Comparison of ENCODE assay signal across 8 cellular contexts in genomic region chr2:26345554-26346453, GRCh38. TPM values are rescaled to one million over a fixed set of nuclear protein-coding genes. Genes with fewer than 3 reads are reported as not detected.
A peak's percentile ranks its signal among the peaks of the same experiment; 100 is the strongest.
DNase-seq lines count a peak whose midpoint lies in the region; ATAC-seq and TF ChIP-seq lines count a peak whose summit lies in the region.

SELENOI (plus strand) TSS chr2:26346143; CDS start chr2:26346233, 90 bp downstream.

- intact Hi-C loops in activated CD4-positive, alpha-beta T cell treated with anti-CD3 and anti-CD28 coated beads, Interleukin-2, amount 10 ng/mL, durations not matched to agents 24 days and 14 days (cut with micrococcal nuclease), result loop anchor here (1.0 to 10.0 kb wide), 5 partner anchors 9 to 469 kb away; partner anchors contain the start of genes ASXL2, HADHA and HADHB

- ATAC-seq in GM19324 (IDR thresholded peaks at IDR 0.05; ENCODE audit: low FRiP score, unreplicated experiment) (peak; percentile 98), HG03469 (IDR thresholded peaks at IDR 0.05; ENCODE audit: unreplicated experiment) (peak; percentile 82)

- H3K4me3 ChIP-seq in BJ (ENCODE audit: low read depth, low read length) (peak within 1 kb of the TSS; percentile 84), coronary artery (peak within 1 kb of the TSS; percentile 98)

- no peaks in the 10 kb centered on the region for H3K36me3 ChIP-seq in BJ (ENCODE audit: control insufficient read depth, insufficient read depth, low read length)

- peak within 1 kb of the TSS; percentile 87 to 96 for H3K27ac ChIP-seq in coronary artery
- peak within 1 kb of the TSS; percentile 88 for H3K27ac ChIP-seq in layer of hippocampus (ENCODE audit: low read depth, low read length)

- H3K9me3 Mint-ChIP-seq in activated CD4-positive, alpha-beta T cell treated with anti-CD3 and anti-CD28 coated beads, Interleukin-2, amount 10 ng/mL, durations not matched to agents 24 days and 14 days, result no peaks in the 10 kb centered on the region

- DNase-seq in BJ (ENCODE audit: low read depth), result peak; percentile 93
- DNase-seq in NCI-H526 treated with DMSO at 0.1 percent for 48 hours (lab: John Stamatoyannopoulos, UW), result peak; percentile 97
- DNase-seq in activated CD4-positive, alpha-beta T cell treated with anti-CD3 and anti-CD28 coated beads, Interleukin-2, amount 10 ng/mL, durations not matched to agents 24 days and 14 days, result peak; percentile 100
- peak; percentile 99 for DNase-seq in coronary artery (ENCODE audit: low spot score)
- DNase-seq in stimulated activated CD4-positive, alpha-beta T cell treated with anti-CD3 and anti-CD28 coated beads, Interleukin-1b, Interleukin-23, amount 100 ng/mL, for 4 hours (ENCODE audit: low read depth in 2 of 2), result peak; percentile 98 to 100

- peaks cover 10% of the 10 kb centered on the region for H3K36me3 Mint-ChIP-seq in activated CD4-positive, alpha-beta T cell treated with anti-CD3 and anti-CD28 coated beads, Interleukin-2, amount 10 ng/mL, durations not matched to agents 24 days and 14 days (ENCODE audit: low read depth)

- H3K27ac Mint-ChIP-seq in activated CD4-positive, alpha-beta T cell treated with anti-CD3 and anti-CD28 coated beads, Interleukin-2, amount 10 ng/mL, durations not matched to agents 24 days and 14 days, result peak within 1 kb of the TSS; percentile 96

- POLR2A ChIA-PET in BJ (lab: Charles Lee), result no interaction called here

- TF ChIP-seq CTCF in BJ (IDR thresholded peaks at IDR 0.05; ENCODE audit: insufficient read depth, low read depth, low read length) (no peak), coronary artery (IDR thresholded peaks at IDR 0.05) (no peak)

- H3K4me1 Mint-ChIP-seq in activated CD4-positive, alpha-beta T cell treated with anti-CD3 and anti-CD28 coated beads, Interleukin-2, amount 10 ng/mL, durations not matched to agents 24 days and 14 days, result peaks cover 21% of the 10 kb centered on the region

- H3K27me3 Mint-ChIP-seq in activated CD4-positive, alpha-beta T cell treated with anti-CD3 and anti-CD28 coated beads, Interleukin-2, amount 10 ng/mL, durations not matched to agents 24 days and 14 days, result no peaks in the 10 kb centered on the region

- no peaks in the 10 kb centered on the region for H3K27me3 ChIP-seq in BJ (ENCODE audit: control insufficient read depth, insufficient read depth, low read length)
- no peaks in the 10 kb centered on the region for H3K27me3 ChIP-seq in layer of hippocampus (ENCODE audit: control insufficient read depth, insufficient read depth, low read length)

- H3K4me3 Mint-ChIP-seq in activated CD4-positive, alpha-beta T cell treated with anti-CD3 and anti-CD28 coated beads, Interleukin-2, amount 10 ng/mL, durations not matched to agents 24 days and 14 days, result peak within 1 kb of the TSS; percentile 96

- CTCF ChIA-PET in BJ (lab: Yijun Ruan, JAX), result interaction anchor here (0.6 to 1.7 kb wide), 6 partner anchors 8 to 167 kb away, joined by 3 to 8 read pairs (median 3); no protein-coding TSS in a partner anchor

RNA-seq across cellular contexts. Expression of gene SELENOI, which starts in this region (rescaled TPM):
- polyA plus RNA-seq in BJ (2011; rRNA removed), result 9.5 and 11.1 TPM in 2 replicates
- polyA minus RNA-seq in BJ (2011; rRNA and poly(A)+ RNA removed), result 19.4 and 23.4 TPM in 2 replicates
- 63.7 and 68.8 TPM in 2 replicates for total RNA-seq in activated CD4-positive, alpha-beta T cell treated with anti-CD3 and anti-CD28 coated beads, Interleukin-2, amount 10 ng/mL, durations not matched to agents 24 days and 14 days

Comparison
In these comparisons a context has a peak if more than half of its experiments do, and no peak if none do; other contexts are left out.
1. Peak in every context shown above with its lines: DNase-seq, ATAC-seq, H3K4me3 ChIP-seq and H3K27ac ChIP-seq.